In genomic region chr3:125231895-125232294, GRCh38 we compare ENCODE assay signal across 14 cellular contexts. TPM values are rescaled to one million over a fixed set of nuclear protein-coding genes. Genes with fewer than 3 reads are reported as not detected.
A peak's percentile ranks its signal among the peaks of the same experiment; 100 is the strongest.
DNase-seq lines count a peak whose midpoint lies in the region; ATAC-seq and TF ChIP-seq lines count a peak whose summit lies in the region.
"Had no signal": no experiment of that assay in that cellular context is flagged by ENCODE, and none has a peak within 500 bp of the region (broad histone marks: within the 10 kb centered on the region; RNA-seq: fewer than 3 reads in every experiment).

No MANE protein-coding gene starts in this region.

- H3F3A ChIP-seq in SK-N-SH (replicated peaks; ENCODE audit: insufficient read depth) = peaks cover 25% of the 10 kb centered on the region

- POLR2A ChIA-PET in SK-N-SH (lab: Yijun Ruan, JAX) (no interaction called here), Caco-2 (lab: Charles Lee) (no interaction called here)

- CTCF ChIA-PET in SK-N-SH (lab: Yijun Ruan, JAX) = interaction anchor here (0.8 kb wide), 1 partner anchor 190 kb away, joined by 4 read pairs; no protein-coding TSS in a partner anchor
- CTCF ChIA-PET in Caco-2 (lab: Charles Lee) = no interaction called here

- BruUV-seq in Caco-2 (replicated peaks; lab: Mats Ljungman, UMichigan) = no TSS peak

- intact Hi-C loops in Caco-2 (cut with micrococcal nuclease; ENCODE audit: unreplicated experiment) (no loop called here), sciatic nerve (cut with DNase I) (no loop called here)

- no peak for TF ChIP-seq RAD21 in SK-N-SH (IDR thresholded peaks at IDR 0.05; ENCODE audit: low read length)

- peak overlapping the region; percentile 2; the same call in 1 of the 2 replicates for H3K4me2 ChIP-seq in SK-N-SH

- H3K36me3 ChIP-seq in SK-N-SH (replicated peaks in 1 of 2; ENCODE audit: control insufficient read depth in 1 of 2, insufficient read depth in 2 of 2, low read length in 1 of 2) (peaks cover 39 to 46% of the 10 kb centered on the region in 2 experiments), Caco-2 (ENCODE audit: control insufficient read depth, insufficient read depth, low read length) (no peaks in the 10 kb centered on the region)

- no peak; a peak in 1 of 4 replicates for TF ChIP-seq EP300 in SK-N-SH (IDR thresholded peaks at IDR 0.05; ENCODE audit: borderline replicate concordance in 1 of 2, low read depth in 1 of 2, low read length in 1 of 2)

- no peaks in the 10 kb centered on the region for H3K27me3 Mint-ChIP-seq in activated T-cell treated with anti-CD3 and anti-CD28 coated beads, Interleukin-2, amount 50 U/mL, for 24 hours
- no peaks in the 10 kb centered on the region for H3K27me3 Mint-ChIP-seq in stimulated activated naive CD8-positive, alpha-beta T cell treated with anti-CD3 and anti-CD28 coated beads, Interleukin-15, amount 100 ng/mL, for 72 hours
- H3K27me3 Mint-ChIP-seq in Caco-2 (ENCODE audit: insufficient read depth, unreplicated experiment) = no peaks in the 10 kb centered on the region

- H3K4me3 ChIP-seq in SK-N-SH (ENCODE audit: low read depth in 2 of 2, low read length in 1 of 2) (no peak overlapping the region), Caco-2 (ENCODE audit: low read depth, low read length) (no peak overlapping the region)
- H3K4me3 ChIP-seq: heart right ventricle, upper lobe of right lung had no signal

- H3K9me3 ChIP-seq in SK-N-SH = no peaks in the 10 kb centered on the region
- H3K9me3 ChIP-seq in Caco-2 = no peaks in the 10 kb centered on the region
- H3K9me3 ChIP-seq: heart right ventricle, upper lobe of right lung had no signal

- DNase-seq in activated T-cell treated with anti-CD3 and anti-CD28 coated beads, Interleukin-2, amount 50 U/mL, for 24 hours = no peak
- DNase-seq in activated T-cell treated with anti-CD3 and anti-CD28 coated beads for 4 hours (no peak), SK-N-SH (no peak), fibroblast of peridontal ligament (ENCODE audit: extremely low read depth) (peak; percentile 85), Caco-2 (no peak), sciatic nerve (ENCODE audit: low spot score) (no peak)
- no peak for DNase-seq in stimulated activated naive CD8-positive, alpha-beta T cell treated with anti-CD3 and anti-CD28 coated beads, Interleukin-15, amount 100 ng/mL, for 72 hours
- DNase-seq: aorta; heart right ventricle; MV-4-11; stimulated activated CD4-positive, alpha-beta T cell treated with anti-CD3 and anti-CD28 coated beads, Interleukin-2, amount 100 ng/mL, for 48 hours; upper lobe of right lung had no signal

- no peaks in the 10 kb centered on the region for H3K9me2 ChIP-seq in SK-N-SH

- H3K4me1 Mint-ChIP-seq in activated T-cell treated with anti-CD3 and anti-CD28 coated beads, Interleukin-2, amount 50 U/mL, for 24 hours (ENCODE audit: low read depth) = peaks cover 40% of the 10 kb centered on the region
- H3K4me1 Mint-ChIP-seq in stimulated activated naive CD8-positive, alpha-beta T cell treated with anti-CD3 and anti-CD28 coated beads, Interleukin-15, amount 100 ng/mL, for 72 hours = peaks cover 12% of the 10 kb centered on the region
- peaks cover 14% of the 10 kb centered on the region for H3K4me1 Mint-ChIP-seq in Caco-2 (ENCODE audit: low read depth, unreplicated experiment)

- 41% methylated on average over 3 of the region's 3 CpGs for WGBS in SK-N-SH (ENCODE audit: low lambda C conversion rate)

- H3K4me3 Mint-ChIP-seq in activated T-cell treated with anti-CD3 and anti-CD28 coated beads, Interleukin-2, amount 50 U/mL, for 24 hours = peak overlapping the region; percentile 20
- no peak overlapping the region for H3K4me3 Mint-ChIP-seq in stimulated activated naive CD8-positive, alpha-beta T cell treated with anti-CD3 and anti-CD28 coated beads, Interleukin-15, amount 100 ng/mL, for 72 hours
- H3K4me3 Mint-ChIP-seq in Caco-2 (ENCODE audit: unreplicated experiment) = no peak overlapping the region

- peaks cover 3% of the 10 kb centered on the region for H3K9me3 Mint-ChIP-seq in activated T-cell treated with anti-CD3 and anti-CD28 coated beads, Interleukin-2, amount 50 U/mL, for 24 hours
- peaks cover 0 to 3% of the 10 kb centered on the region in 2 donors for H3K9me3 Mint-ChIP-seq in stimulated activated naive CD8-positive, alpha-beta T cell treated with anti-CD3 and anti-CD28 coated beads, Interleukin-15, amount 100 ng/mL, for 72 hours
- no peaks in the 10 kb centered on the region for H3K9me3 Mint-ChIP-seq in Caco-2 (ENCODE audit: unreplicated experiment)

- no peaks in the 10 kb centered on the region for H4K20me1 ChIP-seq in SK-N-SH (ENCODE audit: insufficient read depth)

- H3K36me3 Mint-ChIP-seq in activated T-cell treated with anti-CD3 and anti-CD28 coated beads, Interleukin-2, amount 50 U/mL, for 24 hours (ENCODE audit: low read depth) = peaks cover 73% of the 10 kb centered on the region
- peaks cover 12% of the 10 kb centered on the region for H3K36me3 Mint-ChIP-seq in Caco-2 (ENCODE audit: insufficient read depth, unreplicated experiment)

- peak overlapping the region; percentile 94 for H3K27ac Mint-ChIP-seq in activated T-cell treated with anti-CD3 and anti-CD28 coated beads, Interleukin-2, amount 50 U/mL, for 24 hours
- H3K27ac Mint-ChIP-seq in stimulated activated naive CD8-positive, alpha-beta T cell treated with anti-CD3 and anti-CD28 coated beads, Interleukin-15, amount 100 ng/mL, for 72 hours = no peak overlapping the region
- H3K27ac Mint-ChIP-seq in Caco-2 (ENCODE audit: unreplicated experiment) = no peak overlapping the region

- ATAC-seq in stimulated activated naive CD8-positive, alpha-beta T cell treated with anti-CD3 and anti-CD28 coated beads, Interleukin-15, amount 100 ng/mL, for 72 hours = peak; percentile 60
- ATAC-seq in sciatic nerve (no peak), HG03025 (IDR thresholded peaks at IDR 0.05; ENCODE audit: low FRiP score, unreplicated experiment) (no peak)
- ATAC-seq: heart right ventricle, Panc1, upper lobe of right lung had no signal

- no peaks in the 10 kb centered on the region for H3K27me3 ChIP-seq in SK-N-SH (ENCODE audit: insufficient read depth)
- H3K27me3 ChIP-seq in Caco-2 (replicated peaks; ENCODE audit: control insufficient read depth, insufficient read depth, low read length) = no peaks in the 10 kb centered on the region
- H3K27me3 ChIP-seq: heart right ventricle, upper lobe of right lung had no signal

- H2AFZ ChIP-seq in SK-N-SH (ENCODE audit: low read depth) = no peak overlapping the region

- peaks cover 18% of the 10 kb centered on the region; the same call in 1 of the 2 replicates for H3K79me2 ChIP-seq in SK-N-SH (ENCODE audit: insufficient read depth)

- peak overlapping the region in 1 of 2 experiments; percentile 71; a peak in 3 of 4 replicates for H3K27ac ChIP-seq in SK-N-SH (ENCODE audit: low read depth in 2 of 2, low read length in 1 of 2)
- H3K27ac ChIP-seq: heart right ventricle, upper lobe of right lung had no signal

- H3K9ac ChIP-seq in SK-N-SH = no peak overlapping the region; the same call in 1 of the 2 replicates

- TF ChIP-seq CTCF in SK-N-SH (IDR thresholded peaks at IDR 0.05) (no peak), Caco-2 (IDR thresholded peaks at IDR 0.05; ENCODE audit: insufficient read depth in 1 of 2, low read depth in 1 of 2, low read length in 1 of 2, severe bottlenecking in 1 of 2, unreplicated experiment in 1 of 2) (no peak)

- H3K4me1 ChIP-seq in SK-N-SH (ENCODE audit: control insufficient read depth in 1 of 2, insufficient read depth in 2 of 2, low read depth in 1 of 2, low read length in 1 of 2) (peaks cover 0 to 6% of the 10 kb centered on the region in 2 experiments; a peak in 2 of 4 replicates), Caco-2 (peaks cover 10% of the 10 kb centered on the region)
- H3K4me1 ChIP-seq: heart right ventricle had no signal

TF ChIP-seq in SK-N-SH, 30 proteins besides CTCF, POLR2A, EP300 and RAD21:
- no peak for TF ChIP-seq TAF1 (IDR thresholded peaks at IDR 0.05; ENCODE audit: borderline replicate concordance, low read depth, low read length)
- no peak for TF ChIP-seq MXI1 (IDR thresholded peaks at IDR 0.05; ENCODE audit: low read depth, low read length)
- peak; percentile 29; the same call in 1 of the 2 replicates for TF ChIP-seq JUND (IDR thresholded peaks at IDR 0.05)
- no peak for TF ChIP-seq TEAD4 (IDR thresholded peaks at IDR 0.05; ENCODE audit: borderline replicate concordance, insufficient read depth)
- peak; percentile 42; the same call in 1 of the 2 replicates for TF ChIP-seq FOSL2 (IDR thresholded peaks at IDR 0.05; ENCODE audit: borderline replicate concordance, low read depth)
- TF ChIP-seq GATA2 (CRISPR knock-in tag; IDR thresholded peaks at IDR 0.05) = no peak
- TF ChIP-seq TCF12 (IDR thresholded peaks at IDR 0.05) = peak; percentile 29; the same call in 1 of the 2 replicates

RNA-seq across cellular contexts. Expression of gene SLC12A8, which starts 19.3 kb away (rescaled TPM):
- polyA plus RNA-seq in SK-N-SH (2012; rRNA removed) = 7.5 and 13.2 TPM in 2 replicates
- polyA plus RNA-seq in SK-N-SH (2012; cell fraction: cytosol; rRNA removed) = 6.1 and 6.6 TPM in 2 replicates
- polyA plus RNA-seq in SK-N-SH (2012; cell fraction: nucleus; rRNA removed) = 23.0 and 26.6 TPM in 2 replicates
- total RNA-seq in Caco-2 (2022) (23.3 and 28.0 TPM in 2 replicates), sciatic nerve (2.5 TPM)
